In the genomic region with DNA sequence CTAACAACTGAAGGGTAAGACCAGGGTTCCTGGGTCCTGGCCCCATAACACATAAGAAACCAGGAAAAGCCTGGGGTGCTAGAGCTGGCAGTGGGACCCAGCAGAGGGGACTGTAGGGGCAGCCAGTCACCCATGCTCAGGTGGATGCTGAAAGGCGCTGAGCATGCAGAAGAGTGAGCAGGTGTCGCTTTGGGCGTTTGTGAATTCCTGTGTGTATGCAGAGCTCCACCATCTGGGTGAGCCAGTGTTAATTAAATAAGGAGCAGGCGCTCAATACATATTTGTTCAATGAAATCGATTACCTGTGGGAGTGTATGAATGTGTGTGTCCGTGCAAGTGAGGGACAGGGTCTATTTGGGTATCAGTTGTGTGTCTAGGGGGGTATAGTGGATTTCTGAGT, we compare ENCODE assay signal across 13 cellular contexts.
A peak's percentile ranks its signal among the peaks of the same experiment; 100 is the strongest.
DNase-seq lines count a peak whose midpoint lies in the region; ATAC-seq and TF ChIP-seq lines count a peak whose summit lies in the region.
"Had no signal": no experiment of that assay in that cellular context is flagged by ENCODE, and none has a peak within 500 bp of the region (broad histone marks: within the 10 kb centered on the region; RNA-seq: fewer than 3 reads in every experiment).

No MANE protein-coding gene starts in this region.

- peak overlapping the region in 4 of 10 experiments; percentile 57 to 90 (median 76); a peak in 7 of 20 replicates for H3K4me3 ChIP-seq in BLaER1 treated with 17β-estradiol and CSF1 and Interleukin-3, amounts not matched to agents 10 nM and 100 nM
- H3K4me3 ChIP-seq in muscle layer of duodenum (ENCODE audit: low read depth in 1 of 2, low read length in 2 of 2): peak overlapping the region; percentile 15 to 55

- peaks cover 57 to 89% (median 64%) of the 10 kb centered on the region in 10 experiments for H3K4me1 ChIP-seq in BLaER1 treated with 17β-estradiol and CSF1 and Interleukin-3, amounts not matched to agents 10 nM and 100 nM
- H3K4me1 ChIP-seq in muscle layer of duodenum (ENCODE audit: control insufficient read depth in 1 of 2, insufficient read depth in 2 of 2, low read length in 2 of 2): peaks cover 0 to 4% of the 10 kb centered on the region in 2 donors

- peaks cover 0 to 46% (median 0%) of the 10 kb centered on the region in 11 experiments; a peak in 6 of 22 replicates for H3K36me3 ChIP-seq in BLaER1 treated with 17β-estradiol and CSF1 and Interleukin-3, amounts not matched to agents 10 nM and 100 nM
- no peaks in the 10 kb centered on the region for H3K36me3 ChIP-seq in muscle layer of duodenum (ENCODE audit: control insufficient read depth in 1 of 2, insufficient read depth in 2 of 2, low read length in 2 of 2)
- H3K36me3 ChIP-seq: tibial nerve had no signal

- H3K9ac ChIP-seq in BLaER1 treated with 17β-estradiol and CSF1 and Interleukin-3, amounts not matched to agents 10 nM and 100 nM: peak overlapping the region in 4 of 11 experiments; percentile 5 to 88 (median 74); a peak in 7 of 22 replicates

- H3K9me3 ChIP-seq in BLaER1 treated with 17β-estradiol and CSF1 and Interleukin-3, amounts not matched to agents 10 nM and 100 nM (replicated peaks in 1 of 11): peaks cover 0 to 19% (median 16%) of the 10 kb centered on the region in 11 experiments; a peak in 20 of 22 replicates
- H3K9me3 ChIP-seq in muscle layer of duodenum (ENCODE audit: control insufficient read depth in 1 of 2, low read length in 2 of 2): no peaks in the 10 kb centered on the region
- H3K9me3 ChIP-seq: tibial nerve had no signal

- peak overlapping the region; percentile 63 to 100 (median 77) for H3K4me2 ChIP-seq in BLaER1 treated with 17β-estradiol and CSF1 and Interleukin-3, amounts not matched to agents 10 nM and 100 nM

- peak overlapping the region in 9 of 11 experiments; percentile 6 to 77 (median 28); a peak in 12 of 22 replicates for H3K27ac ChIP-seq in BLaER1 treated with 17β-estradiol and CSF1 and Interleukin-3, amounts not matched to agents 10 nM and 100 nM
- peak overlapping the region; percentile 19 for H3K27ac ChIP-seq in muscle layer of duodenum (ENCODE audit: low read length)
- H3K27ac ChIP-seq: tibial nerve had no signal

- peak; percentile 61 for DNase-seq in D341Med (ENCODE audit: low spot score)
- peak; percentile 92 for DNase-seq in RPMI8226
- no peak for DNase-seq in GM19240 (ENCODE audit: insufficient read length, low spot score)
- no peak for DNase-seq in GM20000 (ENCODE audit: low spot score)
- no peak for DNase-seq in epidermal melanocyte (ENCODE audit: insufficient read length, low spot score)
- DNase-seq: activated CD4-positive, alpha-beta T cell treated with anti-CD3 and anti-CD28 coated beads for 36 hours; central memory CD4-positive, alpha-beta T cell; NCI-H526 treated with DMSO at 0.1 percent for 48 hours had no signal

- H3K27me3 ChIP-seq in BLaER1 treated with 17β-estradiol and CSF1 and Interleukin-3, amounts not matched to agents 10 nM and 100 nM: no peaks in the 10 kb centered on the region
- H3K27me3 ChIP-seq in muscle layer of duodenum (ENCODE audit: low read depth, low read length): no peaks in the 10 kb centered on the region

- no peak for TF ChIP-seq CTCF in GM20000 (IDR thresholded peaks at IDR 0.05; ENCODE audit: extremely low read depth, missing control alignments)

- peaks cover 0 to 21% (median 0%) of the 10 kb centered on the region in 11 experiments; a peak in 5 of 22 replicates for H4K20me1 ChIP-seq in BLaER1 treated with 17β-estradiol and CSF1 and Interleukin-3, amounts not matched to agents 10 nM and 100 nM

- ATAC-seq in GM19455 (IDR thresholded peaks at IDR 0.05; ENCODE audit: unreplicated experiment): no peak
- ATAC-seq: activated CD4-positive, alpha-beta T cell treated with anti-CD3 and anti-CD28 coated beads for 36 hours; activated naive CD4-positive, alpha-beta T cell treated with anti-CD3 and anti-CD28 coated beads, Interleukin-2, amount 50 U/mL, for 72 hours had no signal

Comparison
In these comparisons a context has a peak if more than half of its experiments do, and no peak if none do; other contexts are left out.
1. DNase-seq: peak in D341Med (single experiment) and RPMI8226 (single experiment); none in GM19240 (single experiment), GM20000 (single experiment) and epidermal melanocyte (single experiment).